In the genomic region with DNA sequence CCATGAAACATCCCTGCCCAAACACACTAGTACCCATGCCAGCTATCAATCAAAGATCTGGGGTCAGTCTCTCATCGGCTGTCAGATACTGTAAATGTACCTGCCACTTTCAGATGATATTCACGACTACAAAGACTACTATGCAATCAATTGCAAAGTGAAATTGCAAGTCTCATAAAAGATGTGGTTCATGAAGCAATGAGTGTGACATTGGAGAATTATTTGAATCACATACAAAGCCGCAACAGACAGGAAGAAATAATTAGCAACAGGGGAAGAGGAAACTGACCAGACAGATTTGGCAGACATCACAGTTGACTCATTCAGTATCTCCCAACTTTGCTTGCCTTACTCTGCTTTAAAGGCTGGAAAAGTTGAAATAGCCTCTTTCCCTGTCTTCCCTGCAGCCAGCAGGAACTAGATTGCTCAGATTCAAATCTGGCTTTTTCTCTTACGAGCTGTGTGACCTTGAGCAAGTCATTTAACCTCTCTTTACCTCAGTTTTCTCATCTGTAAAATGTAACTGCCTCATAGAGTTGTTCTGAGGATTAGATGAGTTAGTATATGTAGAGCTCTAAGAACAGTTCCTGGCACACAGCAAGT, we compare ENCODE assay signal across 9 cellular contexts.
DNase-seq lines count a peak whose midpoint lies in the region; ATAC-seq and TF ChIP-seq lines count a peak whose summit lies in the region.
"Had no signal": no experiment of that assay in that cellular context is flagged by ENCODE, and none has a peak within 500 bp of the region (broad histone marks: within the 10 kb centered on the region; RNA-seq: fewer than 3 reads in every experiment).

No MANE protein-coding gene starts in this region.

- CTCF ChIA-PET in MCF 10A (lab: Yijun Ruan, JAX) = interaction anchor here (0.9 kb wide), 1 partner anchor 81 kb away, joined by 4 read pairs; no protein-coding TSS in a partner anchor

- H3K9me3 ChIP-seq in breast epithelium = no peaks in the 10 kb centered on the region
- H3K9me3 ChIP-seq in psoas muscle = no peaks in the 10 kb centered on the region

- TF ChIP-seq CTCF in MCF 10A (IDR thresholded peaks at IDR 0.05; ENCODE audit: unreplicated experiment) = no peak
- no peak for TF ChIP-seq CTCF in breast epithelium (IDR thresholded peaks at IDR 0.05)
- no peak for TF ChIP-seq CTCF in astrocyte of the cerebellum (IDR thresholded peaks at IDR 0.05; ENCODE audit: low read depth, low read length, missing control alignments)
- no peak for TF ChIP-seq CTCF in psoas muscle (IDR thresholded peaks at IDR 0.05)

- ATAC-seq in HG03565 (IDR thresholded peaks at IDR 0.05; ENCODE audit: unreplicated experiment) (peak; percentile 59), psoas muscle (peak; percentile 28 to 56 (median 48))
- no peak for ATAC-seq in stimulated activated memory B cell treated with anti-CD40 and anti-IgM and Interleukin-4, amounts not matched to agents 10 μg/mL and 1 μg/mL and 100 μg/mL, for 72 hours

- POLR2A ChIA-PET in MCF 10A (lab: Yijun Ruan, JAX) = interaction anchor here (0.7 to 0.8 kb wide), 3 partner anchors 18 to 440 kb away, joined by 3 to 4 read pairs (median 3); no protein-coding TSS in a partner anchor

- no peaks in the 10 kb centered on the region for H3K36me3 Mint-ChIP-seq in MCF 10A (ENCODE audit: insufficient read depth, unreplicated experiment)
- H3K36me3 Mint-ChIP-seq in stimulated activated memory B cell treated with anti-CD40 and anti-IgM and Interleukin-4, amounts not matched to agents 10 μg/mL and 1 μg/mL and 100 μg/mL, for 72 hours = no peaks in the 10 kb centered on the region

- WGBS in psoas muscle, 3 donors = 34 to 36% (median 34%) methylated on average over 4 of the region's 4 CpGs

- in situ Hi-C loops in astrocyte of the cerebellum (cut with HindIII; ENCODE audit: low sequenced_read_pairs) = no loop called here

- DNase-seq in MCF 10A (ENCODE audit: unreplicated experiment) = peak; percentile 93
- no peak for DNase-seq in breast epithelium (ENCODE audit: low spot score in 2 of 2)
- peak; percentile 94 for DNase-seq in astrocyte of the cerebellum (ENCODE audit: low read depth)
- DNase-seq in psoas muscle = no peak
- DNase-seq in NCI-H510A (lab: John Stamatoyannopoulos, UW) = no peak
- DNase-seq in effector CD4-positive, alpha-beta T cell = no peak
- DNase-seq: DND-41 had no signal

- H3K27me3 Mint-ChIP-seq in MCF 10A (ENCODE audit: insufficient read depth, unreplicated experiment) = no peaks in the 10 kb centered on the region
- H3K27me3 Mint-ChIP-seq in stimulated activated memory B cell treated with anti-CD40 and anti-IgM and Interleukin-4, amounts not matched to agents 10 μg/mL and 1 μg/mL and 100 μg/mL, for 72 hours = no peaks in the 10 kb centered on the region

- no peaks in the 10 kb centered on the region for H3K36me3 ChIP-seq in breast epithelium
- no peaks in the 10 kb centered on the region for H3K36me3 ChIP-seq in psoas muscle (ENCODE audit: insufficient read depth in 1 of 2, low read depth in 1 of 2)

- H3K4me3 ChIP-seq in breast epithelium (no peak overlapping the region), astrocyte of the cerebellum (ENCODE audit: low read depth, low read length) (no peak overlapping the region), psoas muscle (no peak overlapping the region)

- H3K4me1 ChIP-seq in breast epithelium (no peaks in the 10 kb centered on the region), psoas muscle (no peaks in the 10 kb centered on the region)

- H3K27ac Mint-ChIP-seq in MCF 10A (ENCODE audit: low read depth, unreplicated experiment) = peak overlapping the region; percentile 0
- H3K27ac Mint-ChIP-seq in stimulated activated memory B cell treated with anti-CD40 and anti-IgM and Interleukin-4, amounts not matched to agents 10 μg/mL and 1 μg/mL and 100 μg/mL, for 72 hours = no peak overlapping the region

- no TSS peak for BruUV-seq in MCF 10A (replicated peaks; lab: Mats Ljungman, UMichigan)

- H3K27me3 ChIP-seq in breast epithelium = no peaks in the 10 kb centered on the region
- peaks cover 0 to 3% (median 0%) of the 10 kb centered on the region in 3 donors for H3K27me3 ChIP-seq in psoas muscle (ENCODE audit: insufficient read depth in 3 of 3, low read length in 2 of 3)

- H3K9me3 Mint-ChIP-seq in MCF 10A (ENCODE audit: unreplicated experiment) = no peaks in the 10 kb centered on the region
- no peaks in the 10 kb centered on the region for H3K9me3 Mint-ChIP-seq in stimulated activated memory B cell treated with anti-CD40 and anti-IgM and Interleukin-4, amounts not matched to agents 10 μg/mL and 1 μg/mL and 100 μg/mL, for 72 hours

- H3K4me1 Mint-ChIP-seq in MCF 10A (ENCODE audit: insufficient read depth, unreplicated experiment) = peaks cover 29% of the 10 kb centered on the region
- peaks cover 14% of the 10 kb centered on the region for H3K4me1 Mint-ChIP-seq in stimulated activated memory B cell treated with anti-CD40 and anti-IgM and Interleukin-4, amounts not matched to agents 10 μg/mL and 1 μg/mL and 100 μg/mL, for 72 hours

- intact Hi-C loops in MCF 10A (cut with micrococcal nuclease) = no loop called here
- intact Hi-C loops in breast epithelium (cut with DNase I; ENCODE audit: low total_unique reads) = no loop called here
- intact Hi-C loops in psoas muscle (cut with DNase I) = no loop called here

- TF ChIP-seq POLR2A in breast epithelium (IDR thresholded peaks at IDR 0.05) = no peak

- H3K4me3 Mint-ChIP-seq in MCF 10A (ENCODE audit: unreplicated experiment) = no peak overlapping the region
- no peak overlapping the region for H3K4me3 Mint-ChIP-seq in stimulated activated memory B cell treated with anti-CD40 and anti-IgM and Interleukin-4, amounts not matched to agents 10 μg/mL and 1 μg/mL and 100 μg/mL, for 72 hours

- no peak overlapping the region for H3K27ac ChIP-seq in breast epithelium
- no peak overlapping the region for H3K27ac ChIP-seq in psoas muscle

Comparison
In these comparisons a context has a peak if more than half of its experiments do, and no peak if none do; other contexts are left out.
1. DNase-seq: peak in MCF 10A (single experiment) and astrocyte of the cerebellum (single experiment); none in breast epithelium (0 of 2), psoas muscle (0 of 2), NCI-H510A (single experiment) and effector CD4-positive, alpha-beta T cell (single experiment).